14 cellular contexts compared by ENCODE assay signal in the genomic region with DNA sequence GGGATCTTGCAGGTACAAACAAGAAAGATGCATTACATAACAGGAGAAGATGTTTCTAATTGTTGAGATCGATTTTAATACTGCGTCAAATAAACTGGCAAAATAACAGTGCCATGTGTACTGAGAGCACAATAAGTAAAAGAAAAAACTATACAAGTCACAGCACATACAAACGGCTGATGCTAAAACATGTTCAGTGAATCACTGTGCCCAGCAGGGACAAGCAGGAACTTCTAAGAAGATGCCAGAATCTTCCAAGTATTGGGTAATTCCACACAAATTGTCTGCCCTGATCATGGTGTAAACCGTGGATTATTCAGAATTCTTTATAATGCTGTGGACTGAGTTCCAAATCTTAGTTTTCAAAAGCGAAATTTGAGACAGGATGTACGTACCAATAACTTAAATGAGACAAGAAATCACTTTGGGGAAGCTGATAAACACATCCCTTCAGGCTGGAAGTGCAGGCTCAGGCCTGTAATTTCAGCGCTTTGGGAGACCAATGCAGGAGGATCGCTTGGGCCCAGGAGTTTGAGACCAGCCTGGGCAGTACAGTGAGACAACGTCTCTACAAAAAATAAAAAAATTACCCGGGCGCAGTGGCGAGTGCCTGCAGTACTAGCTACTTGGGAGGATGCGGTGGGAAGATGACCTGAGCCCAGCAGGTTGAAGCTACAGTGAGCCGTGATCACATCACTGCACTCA. TPM values are rescaled to one million over a fixed set of nuclear protein-coding genes. Genes with fewer than 3 reads are reported as not detected.
A peak's percentile ranks its signal among the peaks of the same experiment; 100 is the strongest.
DNase-seq lines count a peak whose midpoint lies in the region; ATAC-seq and TF ChIP-seq lines count a peak whose summit lies in the region.
"Had no signal": no experiment of that assay in that cellular context is flagged by ENCODE, and none has a peak within 500 bp of the region (broad histone marks: within the 10 kb centered on the region; RNA-seq: fewer than 3 reads in every experiment).

No MANE protein-coding gene starts in this region.

- peaks cover 73% of the 10 kb centered on the region for H3K4me1 Mint-ChIP-seq in CD8-positive, alpha-beta T cell (ENCODE audit: low read depth)

- no TSS peak for BruUV-seq in PC-9 (replicated peaks; lab: Mats Ljungman, UMichigan)

- H3K9ac ChIP-seq in adipocyte (ENCODE audit: low read length) = no peak overlapping the region

- peaks cover 7% of the 10 kb centered on the region for H3K36me3 Mint-ChIP-seq in CD8-positive, alpha-beta T cell

- peaks cover 40% of the 10 kb centered on the region for H3K4me1 ChIP-seq in CD8-positive, alpha-beta T cell (ENCODE audit: insufficient read depth, low read length)
- no peaks in the 10 kb centered on the region for H3K4me1 ChIP-seq in adipocyte (ENCODE audit: control insufficient read depth, insufficient read depth, low read length)
- no peaks in the 10 kb centered on the region for H3K4me1 ChIP-seq in mucosa of descending colon (ENCODE audit: low read depth)
- no peaks in the 10 kb centered on the region for H3K4me1 ChIP-seq in PC-9 (replicated peaks; ENCODE audit: insufficient read depth)

- no peaks in the 10 kb centered on the region for H3K79me2 ChIP-seq in PC-9 (ENCODE audit: low read depth)

- no peaks in the 10 kb centered on the region for H4K20me1 ChIP-seq in PC-9 (ENCODE audit: insufficient read depth)

- peak overlapping the region; percentile 30 for H3K4me3 Mint-ChIP-seq in CD8-positive, alpha-beta T cell

- peak overlapping the region; percentile 34 for H3K27ac ChIP-seq in CD8-positive, alpha-beta T cell (ENCODE audit: low read depth, low read length)
- H3K27ac ChIP-seq in RWPE1 (peak overlapping the region; percentile 95), PC-9 (no peak overlapping the region)
- H3K27ac ChIP-seq: brain microvascular endothelial cell had no signal

- intact Hi-C loops in CD8-positive, alpha-beta T cell (cut with DNase I, micrococcal nuclease) = no loop called here
- intact Hi-C loops in mucosa of descending colon (cut with DNase I, micrococcal nuclease) (no loop called here), PC-9 (cut with micrococcal nuclease; ENCODE audit: unreplicated experiment) (no loop called here)

- H3K9me3 Mint-ChIP-seq in CD8-positive, alpha-beta T cell = peaks cover 18% of the 10 kb centered on the region

- CTCF ChIA-PET in CD8-positive, alpha-beta T cell (lab: Charles Lee) = interaction anchor here (0.8 to 3.7 kb wide), 3 partner anchors 9 to 71 kb away, joined by 3 to 23 read pairs (median 4); no protein-coding TSS in a partner anchor
- CTCF ChIA-PET in RWPE1 (lab: Yijun Ruan, JAX) (interaction anchor here (0.6 to 1.4 kb wide), 3 partner anchors 9 to 44 kb away, joined by 3 to 5 read pairs (median 4); no protein-coding TSS in a partner anchor), PC-9 (lab: Charles Lee) (interaction anchor here (0.6 kb wide), 1 partner anchor 126 kb away, joined by 4 read pairs; no protein-coding TSS in a partner anchor)

- TF ChIP-seq CTCF in CD8-positive, alpha-beta T cell (IDR thresholded peaks at IDR 0.05) = no peak
- TF ChIP-seq CTCF in RWPE1 (conservative IDR thresholded peaks at IDR 0.05; ENCODE audit: low read depth) (no peak), mucosa of descending colon (IDR thresholded peaks at IDR 0.05) (no peak), PC-9 (conservative IDR thresholded peaks at IDR 0.05) (no peak)

- no peaks in the 10 kb centered on the region for H3K9me3 ChIP-seq in CD8-positive, alpha-beta T cell (ENCODE audit: low read length)
- H3K9me3 ChIP-seq in adipocyte (ENCODE audit: control insufficient read depth, low read length) = peaks cover 13% of the 10 kb centered on the region
- no peaks in the 10 kb centered on the region for H3K9me3 ChIP-seq in mucosa of descending colon
- H3K9me3 ChIP-seq in PC-9 (ENCODE audit: insufficient read depth, low read depth) = peaks cover 20% of the 10 kb centered on the region

- H2AFZ ChIP-seq in PC-9 = no peak overlapping the region

- H3K36me3 ChIP-seq in CD8-positive, alpha-beta T cell (ENCODE audit: insufficient read depth, low read length) = no peaks in the 10 kb centered on the region
- no peaks in the 10 kb centered on the region for H3K36me3 ChIP-seq in adipocyte (ENCODE audit: control insufficient read depth, insufficient read depth, low read length, severe bottlenecking)
- H3K36me3 ChIP-seq in mucosa of descending colon (ENCODE audit: low read depth) = no peaks in the 10 kb centered on the region
- no peaks in the 10 kb centered on the region for H3K36me3 ChIP-seq in PC-9 (ENCODE audit: low read depth)
- H3K36me3 ChIP-seq: brain microvascular endothelial cell had no signal

- peak; percentile 50 for ATAC-seq in CD8-positive, alpha-beta T cell
- ATAC-seq in mucosa of descending colon = peak; percentile 55

- no peaks in the 10 kb centered on the region for H3K9me2 ChIP-seq in PC-9 (ENCODE audit: insufficient read depth)

- no peak overlapping the region for H3K4me3 ChIP-seq in CD8-positive, alpha-beta T cell (ENCODE audit: low read depth, low read length)
- H3K4me3 ChIP-seq in adipocyte (ENCODE audit: low read length) (no peak overlapping the region), mucosa of descending colon (no peak overlapping the region), PC-9 (no peak overlapping the region)

- no peaks in the 10 kb centered on the region for H3F3A ChIP-seq in PC-9 (ENCODE audit: insufficient read depth, low read depth)

- peak overlapping the region; percentile 84 for H3K27ac Mint-ChIP-seq in CD8-positive, alpha-beta T cell

- peak in 2 of 7 experiments; percentile 30 for DNase-seq in CD8-positive, alpha-beta T cell
- DNase-seq in RWPE1 (ENCODE audit: low spot score) (peak; percentile 42), adipocyte (ENCODE audit: low read depth) (peak; percentile 11), mucosa of descending colon (no peak), NCI-H2227 (lab: John Stamatoyannopoulos, UW; ENCODE audit: unreplicated experiment) (no peak), NCI-H446 (lab: John Stamatoyannopoulos, UW) (no peak), PC-9 (no peak)
- DNase-seq in stimulated activated CD4-positive, alpha-beta T cell treated with anti-CD3 and anti-CD28 coated beads, Interleukin-2, amount 100 ng/mL, for 48 hours = no peak
- DNase-seq: activated CD4-positive, alpha-beta T cell treated with anti-CD3 and anti-CD28 coated beads, Interleukin-2, amount 50 U/mL, for 4 hours; brain microvascular endothelial cell; NCI-H1694 treated with DMSO at 0.1 percent for 48 hours; SW 1271 had no signal

- POLR2A ChIA-PET in CD8-positive, alpha-beta T cell (lab: Charles Lee) = interaction anchor here (0.8 to 6.6 kb wide), 6 partner anchors 8 to 251 kb away, joined by 4 to 44 read pairs (median 6); a partner anchor contains a TSS
- POLR2A ChIA-PET in RWPE1 (lab: Yijun Ruan, JAX; ENCODE audit: low non-redundant PET) = no interaction called here
- POLR2A ChIA-PET in PC-9 (lab: Charles Lee; ENCODE audit: unreplicated experiment) = no interaction called here

- no peaks in the 10 kb centered on the region for H3K27me3 ChIP-seq in CD8-positive, alpha-beta T cell (ENCODE audit: insufficient read depth, low read length)
- peaks cover 3% of the 10 kb centered on the region for H3K27me3 ChIP-seq in adipocyte (replicated peaks; ENCODE audit: control insufficient read depth, insufficient read depth, low read length)
- no peaks in the 10 kb centered on the region for H3K27me3 ChIP-seq in PC-9 (ENCODE audit: insufficient read depth, low read depth)
- H3K27me3 ChIP-seq: brain microvascular endothelial cell had no signal

- H3K4me2 ChIP-seq in PC-9 = no peak overlapping the region

- H3K27me3 Mint-ChIP-seq in CD8-positive, alpha-beta T cell (ENCODE audit: low read depth) = no peaks in the 10 kb centered on the region

RNA-seq across cellular contexts. Expression of a gene that starts 54.4 kb away (rescaled TPM):
- total RNA-seq in CD8-positive, alpha-beta T cell = 100 to 1,000 TPM in 1 of 2 experiments, 10 to 100 TPM in 1; 97.8 to 102 TPM
- 1 to 10 TPM; 4.1 to 7.7 (median 5.4) TPM for total RNA-seq in mucosa of descending colon
- total RNA-seq in PC-9 (2021) = not detected in 2 replicates
- total RNA-seq: epithelial cell of proximal tubule, osteoblast had no signal

Comparison
In these comparisons a context has a peak if more than half of its experiments do, and no peak if none do; other contexts are left out.
1. DNase-seq: peak in RWPE1 (single experiment) and adipocyte (single experiment); none in mucosa of descending colon (0 of 3), NCI-H2227 (single experiment), NCI-H446 (0 of 2), stimulated activated CD4-positive, alpha-beta T cell treated with anti-CD3 and anti-CD28 coated beads, Interleukin-2, amount 100 ng/mL, for 48 hours (0 of 2) and PC-9 (0 of 2).
2. RNA of a gene that starts 54.4 kb away (total RNA-seq): 97.8 to 102 TPM in CD8-positive, alpha-beta T cell; 4.1 to 7.7 TPM in mucosa of descending colon and not detected in PC-9; every median in the first group is over 10 times any median in the second.